Comparison of ENCODE assay signal across 22 cellular contexts in the genomic region with DNA sequence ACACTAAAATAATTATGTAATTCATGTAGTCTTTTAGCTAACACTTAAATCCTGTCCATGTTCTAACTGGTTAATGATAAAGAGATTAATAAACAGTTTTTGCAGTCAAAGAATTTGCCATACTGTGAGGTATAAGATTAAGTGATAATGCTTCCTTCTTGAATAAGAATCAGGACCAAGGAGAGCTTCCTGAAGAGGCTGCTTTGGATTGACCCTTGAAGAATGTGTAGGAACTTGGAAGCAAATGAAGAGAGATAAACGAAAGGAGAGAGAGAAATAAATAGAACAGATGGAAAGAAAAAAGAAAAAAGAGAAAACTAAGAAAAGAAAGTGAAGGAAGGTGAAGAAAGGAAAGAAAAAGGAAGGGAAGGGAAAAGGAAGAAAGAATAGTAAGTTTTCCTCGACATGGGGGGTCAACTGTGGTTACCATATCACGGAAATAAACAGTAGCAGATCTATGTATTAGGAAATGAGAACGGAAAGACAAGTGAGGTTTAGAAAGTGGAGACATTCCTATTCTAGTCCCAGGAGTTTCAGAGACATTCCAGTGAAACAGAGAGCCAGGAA.
A peak's percentile ranks its signal among the peaks of the same experiment; 100 is the strongest.
DNase-seq lines count a peak whose midpoint lies in the region; ATAC-seq and TF ChIP-seq lines count a peak whose summit lies in the region.
"Had no signal": no experiment of that assay in that cellular context is flagged by ENCODE, and none has a peak within 500 bp of the region (broad histone marks: within the 10 kb centered on the region; RNA-seq: fewer than 3 reads in every experiment).

No MANE protein-coding gene starts in this region.

- intact Hi-C loops in natural killer cell (cut with micrococcal nuclease) (no loop called here), OCI-LY7 (cut with micrococcal nuclease; ENCODE audit: unreplicated experiment) (loop anchor here (5.0 to 10.0 kb wide), 2 partner anchors 255 to 1083 kb away; no protein-coding TSS in a partner anchor)

- no peaks in the 10 kb centered on the region for H3K27me3 Mint-ChIP-seq in activated naive CD4-positive, alpha-beta T cell treated with anti-CD3 and anti-CD28 coated beads, Interleukin-2, amount 10 ng/mL, durations not matched to agents 7 days and 5 days
- H3K27me3 Mint-ChIP-seq in natural killer cell (ENCODE audit: low read depth in 2 of 2): no peaks in the 10 kb centered on the region
- H3K27me3 Mint-ChIP-seq: activated naive CD8-positive, alpha-beta T cell had no signal

- CTCF ChIA-PET in activated naive CD4-positive, alpha-beta T cell treated with anti-CD3 and anti-CD28 coated beads, Interleukin-2, amount 10 ng/mL, durations not matched to agents 7 days and 5 days (lab: Charles Lee): interaction anchor here (1.0 to 4.3 kb wide), 2 partner anchors 235 to 256 kb away, joined by 3 to 40 read pairs; no protein-coding TSS in a partner anchor
- CTCF ChIA-PET in OCI-LY7 (lab: Charles Lee; ENCODE audit: unreplicated experiment): interaction anchor here (0.6 kb wide), 1 partner anchor 16 kb away, joined by 3 read pairs; no protein-coding TSS in a partner anchor

- no peaks in the 10 kb centered on the region for H3K79me2 ChIP-seq in OCI-LY3 (ENCODE audit: low read length)
- no peaks in the 10 kb centered on the region for H3K79me2 ChIP-seq in OCI-LY7 (ENCODE audit: insufficient read depth, low read depth, low read length)

- no peaks in the 10 kb centered on the region for H3K27me3 ChIP-seq in OCI-LY3 (ENCODE audit: low read depth, low read length)
- H3K27me3 ChIP-seq: gastroesophageal sphincter, ovary, Peyer's patch, tibial nerve had no signal

- H3K4me3 ChIP-seq in OCI-LY3 (ENCODE audit: low read length) (no peak overlapping the region), epithelial cell of esophagus (ENCODE audit: low read length) (no peak overlapping the region), OCI-LY7 (ENCODE audit: low read depth, low read length, poor library complexity, severe bottlenecking) (no peak overlapping the region)
- H3K4me3 ChIP-seq: gastroesophageal sphincter, lower lobe of right lung, mucosa of descending colon, ovary, Peyer's patch, tibial nerve had no signal

- DNase-seq in activated naive CD4-positive, alpha-beta T cell treated with anti-CD3 and anti-CD28 coated beads, Interleukin-2, amount 10 ng/mL, durations not matched to agents 7 days and 5 days: no peak
- DNase-seq in activated naive CD4-positive, alpha-beta T cell treated with anti-CD3 and anti-CD28 coated beads, Interleukin-2, amount 50 U/mL, for 16 hours: no peak
- DNase-seq in epithelial cell of esophagus (ENCODE audit: low read depth): peak; percentile 19
- peak; percentile 8 for DNase-seq in renal cortical epithelial cell (ENCODE audit: low read depth)
- DNase-seq in natural killer cell: no peak
- no peak for DNase-seq in OCI-LY7 (ENCODE audit: low spot score)
- DNase-seq in GOT3 (lab: John Stamatoyannopoulos, UW): no peak
- DNase-seq: central memory CD4-positive, alpha-beta T cell; DMS79; NCI-H1105; NCI-H1930; ovary; SIG-M5 had no signal

- BruUV-seq in OCI-LY7 (replicated peaks; lab: Mats Ljungman, UMichigan): no TSS peak

- H2AFZ ChIP-seq in OCI-LY3 (ENCODE audit: low read depth, low read length) (no peak overlapping the region), OCI-LY7 (ENCODE audit: low read length) (no peak overlapping the region)

- peak overlapping the region; percentile 30 for H3K27ac Mint-ChIP-seq in activated naive CD4-positive, alpha-beta T cell treated with anti-CD3 and anti-CD28 coated beads, Interleukin-2, amount 10 ng/mL, durations not matched to agents 7 days and 5 days
- H3K27ac Mint-ChIP-seq in natural killer cell: no peak overlapping the region
- H3K27ac Mint-ChIP-seq: activated naive CD8-positive, alpha-beta T cell; activated T-helper 2 cell treated with anti-CD3 and anti-CD28 coated beads, Interferon-gamma antibody, Interleukin-2, Interleukin-4, amounts not matched to agents 10 μg/mL and 5 μg/mL and 100 μg/mL, durations not matched to agents 14 hours and 24 hours and 36 hours; nephron progenitor cell had no signal

- no peak overlapping the region for H3K9ac ChIP-seq in OCI-LY3 (ENCODE audit: low read length)

- TF ChIP-seq CTCF in OCI-LY3 (IDR thresholded peaks at IDR 0.05; ENCODE audit: low read depth, low read length): no peak
- TF ChIP-seq CTCF in epithelial cell of esophagus (IDR thresholded peaks at IDR 0.05; ENCODE audit: insufficient read depth, low read depth, low read length, missing control alignments): no peak
- no peak for TF ChIP-seq CTCF in natural killer cell (IDR thresholded peaks at IDR 0.05)
- no peak for TF ChIP-seq CTCF in OCI-LY7 (conservative IDR thresholded peaks at IDR 0.05; ENCODE audit: low read length)

- H3K4me1 Mint-ChIP-seq in activated naive CD4-positive, alpha-beta T cell treated with anti-CD3 and anti-CD28 coated beads, Interleukin-2, amount 10 ng/mL, durations not matched to agents 7 days and 5 days: no peaks in the 10 kb centered on the region
- no peaks in the 10 kb centered on the region for H3K4me1 Mint-ChIP-seq in natural killer cell
- H3K4me1 Mint-ChIP-seq: nephron progenitor cell had no signal

- H4K20me1 ChIP-seq in OCI-LY3 (ENCODE audit: insufficient read depth, low read length) (no peaks in the 10 kb centered on the region), OCI-LY7 (ENCODE audit: insufficient read depth, low read length) (no peaks in the 10 kb centered on the region)

- no peaks in the 10 kb centered on the region for H3K9me3 Mint-ChIP-seq in activated naive CD4-positive, alpha-beta T cell treated with anti-CD3 and anti-CD28 coated beads, Interleukin-2, amount 10 ng/mL, durations not matched to agents 7 days and 5 days
- peaks cover 2 to 4% of the 10 kb centered on the region in 2 donors for H3K9me3 Mint-ChIP-seq in natural killer cell
- H3K9me3 Mint-ChIP-seq: activated T-helper 2 cell treated with anti-CD3 and anti-CD28 coated beads, Interferon-gamma antibody, Interleukin-2, Interleukin-4, amounts not matched to agents 10 μg/mL and 5 μg/mL and 100 μg/mL, durations not matched to agents 14 hours and 24 hours and 36 hours; nephron progenitor cell had no signal

- H3K27ac ChIP-seq in OCI-LY3 (ENCODE audit: low read length): no peak overlapping the region
- no peak overlapping the region for H3K27ac ChIP-seq in OCI-LY7 (ENCODE audit: low read depth, low read length, poor library complexity, severe bottlenecking)
- H3K27ac ChIP-seq: gastroesophageal sphincter, lower lobe of right lung, ovary, Peyer's patch, tibial nerve had no signal

- no peaks in the 10 kb centered on the region for H3K36me3 Mint-ChIP-seq in activated naive CD4-positive, alpha-beta T cell treated with anti-CD3 and anti-CD28 coated beads, Interleukin-2, amount 10 ng/mL, durations not matched to agents 7 days and 5 days
- no peaks in the 10 kb centered on the region for H3K36me3 Mint-ChIP-seq in natural killer cell
- H3K36me3 Mint-ChIP-seq: activated naive CD8-positive, alpha-beta T cell had no signal

- H3K9me2 ChIP-seq in OCI-LY7 (ENCODE audit: insufficient read depth, low read length): no peaks in the 10 kb centered on the region

- H3K36me3 ChIP-seq in OCI-LY3 (replicated peaks; ENCODE audit: low read depth, low read length): no peaks in the 10 kb centered on the region
- H3K36me3 ChIP-seq in OCI-LY7 (ENCODE audit: insufficient read depth, low read length): no peaks in the 10 kb centered on the region
- H3K36me3 ChIP-seq: gastroesophageal sphincter, lower lobe of right lung, ovary, Peyer's patch, tibial nerve had no signal

- H3K4me1 ChIP-seq in OCI-LY3 (ENCODE audit: low read length) (no peaks in the 10 kb centered on the region), OCI-LY7 (ENCODE audit: insufficient read depth, low read length, poor library complexity, severe bottlenecking) (peaks cover 52% of the 10 kb centered on the region)
- H3K4me1 ChIP-seq: gastroesophageal sphincter, lower lobe of right lung, Peyer's patch had no signal

- H3K4me3 Mint-ChIP-seq in activated naive CD4-positive, alpha-beta T cell treated with anti-CD3 and anti-CD28 coated beads, Interleukin-2, amount 10 ng/mL, durations not matched to agents 7 days and 5 days: no peak overlapping the region
- no peak overlapping the region for H3K4me3 Mint-ChIP-seq in natural killer cell
- H3K4me3 Mint-ChIP-seq: activated naive CD8-positive, alpha-beta T cell; nephron progenitor cell had no signal

- no peak for ATAC-seq in natural killer cell
- ATAC-seq: mucosa of descending colon had no signal

- peak overlapping the region; percentile 82 for H3K4me2 ChIP-seq in OCI-LY3 (ENCODE audit: low read length)
- no peak overlapping the region for H3K4me2 ChIP-seq in OCI-LY7 (ENCODE audit: low read length)

- POLR2A ChIA-PET in OCI-LY7 (lab: Charles Lee): interaction anchor here (0.6 to 1.5 kb wide), 12 partner anchors 10 to 190 kb away, joined by 3 to 7 read pairs (median 4); no protein-coding TSS in a partner anchor

- H3K9me3 ChIP-seq in OCI-LY3 (ENCODE audit: insufficient read depth, low read length) (no peaks in the 10 kb centered on the region), OCI-LY7 (ENCODE audit: low read length) (0 out of 2 replicates have a peak, but pooled peaks cover 5% of the 10 kb centered on the region)
- H3K9me3 ChIP-seq: gastroesophageal sphincter, lower lobe of right lung, mucosa of descending colon, ovary, Peyer's patch, tibial nerve had no signal

Comparison
In these comparisons a context has a peak if more than half of its experiments do, and no peak if none do; other contexts are left out.
1. DNase-seq: peak in epithelial cell of esophagus (single experiment) and renal cortical epithelial cell (single experiment); none in activated naive CD4-positive, alpha-beta T cell treated with anti-CD3 and anti-CD28 coated beads, Interleukin-2, amount 10 ng/mL, durations not matched to agents 7 days and 5 days (single experiment), activated naive CD4-positive, alpha-beta T cell treated with anti-CD3 and anti-CD28 coated beads, Interleukin-2, amount 50 U/mL, for 16 hours (single experiment), natural killer cell (single experiment), OCI-LY7 (single experiment) and GOT3 (single experiment).